17 cellular contexts compared by ENCODE assay signal in the genomic region with DNA sequence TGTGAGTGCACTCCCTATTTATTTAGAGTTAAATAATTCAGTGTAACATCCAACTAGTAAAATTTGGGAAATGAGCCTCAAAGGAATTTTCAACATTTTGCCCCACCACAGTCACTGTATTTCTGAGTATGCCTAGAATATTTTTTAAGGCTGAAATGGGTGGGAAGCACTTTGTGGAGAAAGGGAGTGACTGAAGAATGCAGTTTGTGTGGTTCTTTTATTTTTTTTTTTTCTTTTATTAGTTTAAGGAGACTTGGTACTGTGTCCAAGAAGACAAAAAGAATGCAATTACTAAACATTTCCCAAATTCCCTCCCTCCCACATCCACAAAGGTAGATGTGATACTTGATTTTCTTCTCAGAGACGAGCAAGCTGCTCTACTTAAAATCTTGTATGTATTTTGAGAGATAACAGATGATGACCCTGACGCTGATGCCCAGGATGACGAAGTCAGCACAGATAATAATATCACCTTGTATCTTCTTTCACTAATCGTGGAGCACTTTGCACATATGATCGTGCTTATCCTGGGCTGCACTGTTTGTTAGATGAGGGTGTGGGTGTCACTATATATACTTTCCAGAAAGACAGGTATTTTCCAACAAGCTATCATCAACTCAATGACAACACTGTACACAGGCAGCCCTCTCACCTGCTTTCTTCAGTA.
DNase-seq lines count a peak whose midpoint lies in the region; ATAC-seq and TF ChIP-seq lines count a peak whose summit lies in the region.
"Had no signal": no experiment of that assay in that cellular context is flagged by ENCODE, and none has a peak within 500 bp of the region (broad histone marks: within the 10 kb centered on the region; RNA-seq: fewer than 3 reads in every experiment).

No MANE protein-coding gene starts in this region.

- H3K4me1 Mint-ChIP-seq in chondrocyte (ENCODE audit: low read depth): peaks cover 21% of the 10 kb centered on the region

- no peaks in the 10 kb centered on the region for H3K36me3 ChIP-seq in right atrium auricular region
- H3K36me3 ChIP-seq: BE2C, SJSA1 had no signal

- H3K9me3 ChIP-seq in right cardiac atrium (ENCODE audit: control insufficient read depth, low read length) (no peaks in the 10 kb centered on the region), right atrium auricular region (no peaks in the 10 kb centered on the region)
- H3K9me3 ChIP-seq: BE2C, SJSA1 had no signal

- H3K27ac ChIP-seq in right cardiac atrium (ENCODE audit: low read length) (no peak overlapping the region), right atrium auricular region (no peak overlapping the region)
- H3K27ac ChIP-seq: SJSA1 had no signal

- H3K36me3 Mint-ChIP-seq in chondrocyte (ENCODE audit: low read depth): no peaks in the 10 kb centered on the region

- H3K27me3 ChIP-seq in right cardiac atrium (ENCODE audit: control insufficient read depth, insufficient read depth): no peaks in the 10 kb centered on the region
- H3K27me3 ChIP-seq in right atrium auricular region: no peaks in the 10 kb centered on the region
- H3K27me3 ChIP-seq: BE2C, SJSA1 had no signal

- TF ChIP-seq CTCF in right atrium auricular region (IDR thresholded peaks at IDR 0.05) (no peak), chondrocyte (IDR thresholded peaks at IDR 0.05) (no peak)

- intact Hi-C loops in right cardiac atrium (cut with DNase I) (loop anchor here in 1 of 4 donors (5.0 kb wide), 1 partner anchor 42 kb away; no protein-coding TSS in a partner anchor), sciatic nerve (cut with DNase I) (no loop called here)

- H3K4me3 ChIP-seq in right cardiac atrium (ENCODE audit: low read length) (no peak overlapping the region), right atrium auricular region (no peak overlapping the region)
- H3K4me3 ChIP-seq: SJSA1 had no signal

- DNase-seq in right cardiac atrium (no peak), right atrium auricular region (ENCODE audit: low spot score) (no peak), chondrocyte (ENCODE audit: low spot score) (no peak), sciatic nerve (ENCODE audit: low spot score) (no peak), mucosa of gallbladder (ENCODE audit: low spot score) (no peak), NCI-H1105 treated with DMSO at 0.1 percent for 48 hours (lab: John Stamatoyannopoulos, UW) (no peak)
- DNase-seq: BE2C, KBM-7, MV-4-11, NCI-H2029, NCI-H446, NCI-H524 treated with DMSO at 0.1 percent for 48 hours, NCI-H774, PC-3 had no signal

- no peaks in the 10 kb centered on the region for H3K27me3 Mint-ChIP-seq in chondrocyte (ENCODE audit: low read depth)

- 45% methylated on average over 5 of the region's 5 CpGs for WGBS in right cardiac atrium

- H3K4me1 ChIP-seq in right cardiac atrium (ENCODE audit: control insufficient read depth, insufficient read depth, low read length) (peaks cover 5% of the 10 kb centered on the region), right atrium auricular region (peaks cover 0 to 3% of the 10 kb centered on the region in 2 donors)

- no peak overlapping the region for H3K4me3 Mint-ChIP-seq in chondrocyte (ENCODE audit: unreplicated experiment)

- H3K9me3 Mint-ChIP-seq in chondrocyte (ENCODE audit: low read depth): no peaks in the 10 kb centered on the region

- H3K27ac Mint-ChIP-seq in chondrocyte (ENCODE audit: unreplicated experiment): peak overlapping the region; percentile 32

- ATAC-seq in right cardiac atrium (peak; percentile 19 to 54), sciatic nerve (peak; percentile 61), HG03159 (IDR thresholded peaks at IDR 0.05; ENCODE audit: unreplicated experiment) (no peak)
- ATAC-seq: HCT116, PC-3 had no signal
